ENCODE assay signal across 18 cellular contexts in the genomic region with DNA sequence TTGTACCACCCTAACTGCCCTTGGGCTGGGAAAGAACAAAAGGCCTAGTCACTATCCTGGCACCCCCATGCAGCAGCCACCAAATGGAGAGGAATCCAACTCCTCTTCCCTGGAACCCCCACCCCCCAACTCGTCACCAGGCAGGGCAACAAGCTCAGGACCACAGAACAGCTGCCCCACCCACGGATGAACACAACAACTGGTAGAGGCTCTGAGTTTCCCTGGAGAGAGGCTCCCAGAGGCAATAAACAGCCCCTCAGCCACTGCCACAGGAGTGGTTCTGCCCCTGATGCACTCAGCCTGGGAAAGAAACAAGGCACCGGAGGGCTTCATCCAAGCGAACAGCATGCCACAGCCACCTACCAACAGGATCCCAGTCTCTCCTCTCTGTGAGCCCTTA.
DNase-seq lines count a peak whose midpoint lies in the region; TF ChIP-seq lines count a peak whose summit lies in the region.
"Had no signal": no experiment of that assay in that cellular context is flagged by ENCODE, and none has a peak within 500 bp of the region (broad histone marks: within the 10 kb centered on the region; RNA-seq: fewer than 3 reads in every experiment).

No MANE protein-coding gene starts in this region.

- no peak overlapping the region for H3K4me3 ChIP-seq in skeletal muscle cell (ENCODE audit: low read depth, low read length)
- H3K4me3 ChIP-seq: BLaER1, GM23338, HAP-1 had no signal

- TF ChIP-seq CTCF in nephron progenitor cell (IDR thresholded peaks at IDR 0.05): no peak

- no peak overlapping the region for H3K4me3 Mint-ChIP-seq in nephron progenitor cell
- H3K4me3 Mint-ChIP-seq: B cell; CD4-positive, CD25-positive, alpha-beta regulatory T cell; CD8-positive, alpha-beta T cell; GM23338; HFFc6 had no signal

- H3K4me1 Mint-ChIP-seq in nephron progenitor cell: no peaks in the 10 kb centered on the region
- H3K4me1 Mint-ChIP-seq: B cell; CD4-positive, CD25-positive, alpha-beta regulatory T cell; GM23338 had no signal

- peak overlapping the region; percentile 84 for H3K27ac Mint-ChIP-seq in nephron progenitor cell
- H3K27ac Mint-ChIP-seq: B cell; CD4-positive, CD25-positive, alpha-beta regulatory T cell; CD8-positive, alpha-beta T cell; GM23338; HFFc6 had no signal

- peak; percentile 3 for DNase-seq in HT1080 (ENCODE audit: low read depth)
- DNase-seq in foreskin melanocyte: peak; percentile 0
- DNase-seq in nephron progenitor cell: no peak
- DNase-seq in skeletal muscle cell (ENCODE audit: low read depth): peak; percentile 22
- DNase-seq in NCI-H2081 treated with DMSO at 0.1 percent for 48 hours (lab: John Stamatoyannopoulos, UW): no peak
- DNase-seq in NCI-H2029 treated with DMSO at 0.1 percent for 48 hours (lab: John Stamatoyannopoulos, UW): no peak
- DNase-seq in NOMO-1 treated with DMSO at 0.1 percent for 48 hours (lab: John Stamatoyannopoulos, UW; ENCODE audit: unreplicated experiment): no peak
- DNase-seq in NCI-H2107 (lab: John Stamatoyannopoulos, UW): no peak
- DNase-seq: Caco-2; CD4-positive, CD25-positive, alpha-beta regulatory T cell; CD8-positive, alpha-beta T cell; DMS153; DND-41; HFFc6 had no signal

- H3K27me3 Mint-ChIP-seq in nephron progenitor cell (ENCODE audit: low read depth, poor library complexity): peaks cover 16% of the 10 kb centered on the region
- H3K27me3 Mint-ChIP-seq: B cell had no signal

- H3K9me3 Mint-ChIP-seq in nephron progenitor cell: no peaks in the 10 kb centered on the region
- H3K9me3 Mint-ChIP-seq: GM23338 had no signal

- H3K36me3 Mint-ChIP-seq in nephron progenitor cell (ENCODE audit: low read depth): no peaks in the 10 kb centered on the region
- H3K36me3 Mint-ChIP-seq: CD4-positive, CD25-positive, alpha-beta regulatory T cell; CD8-positive, alpha-beta T cell had no signal

Comparison
In these comparisons a context has a peak if more than half of its experiments do, and no peak if none do; other contexts are left out.
1. DNase-seq: peak in HT1080 (single experiment), foreskin melanocyte (single experiment) and skeletal muscle cell (single experiment); none in nephron progenitor cell (single experiment), NCI-H2081 treated with DMSO at 0.1 percent for 48 hours (single experiment), NCI-H2029 treated with DMSO at 0.1 percent for 48 hours (single experiment), NOMO-1 treated with DMSO at 0.1 percent for 48 hours (single experiment) and NCI-H2107 (single experiment).